ENCODE assay signal across 9 cellular contexts in genomic region chr7:44065431-44066110, GRCh38. TPM values are rescaled to one million over a fixed set of nuclear protein-coding genes. Genes with fewer than 3 reads are reported as not detected.
A peak's percentile ranks its signal among the peaks of the same experiment; 100 is the strongest.
DNase-seq lines count a peak whose midpoint lies in the region; ATAC-seq and TF ChIP-seq lines count a peak whose summit lies in the region.
"Had no signal": no experiment of that assay in that cellular context is flagged by ENCODE, and none has a peak within 500 bp of the region (broad histone marks: within the 10 kb centered on the region; RNA-seq: fewer than 3 reads in every experiment).

TSS of gene PGAM2 (minus strand) at chr7:44065567. CDS start at chr7:44065529, 38 bp downstream.

- H3K36me3 ChIP-seq in iPS-20b (ENCODE audit: insufficient read depth, low read depth, low read length), result peaks cover 17% of the 10 kb centered on the region
- H3K36me3 ChIP-seq in thoracic aorta, result peaks cover 15% of the 10 kb centered on the region

- TF ChIP-seq CTCF in thoracic aorta (IDR thresholded peaks at IDR 0.05), result no peak

- H3K9me3 Mint-ChIP-seq in activated CD4-positive, alpha-beta T cell treated with anti-CD3 and anti-CD28 coated beads, Interleukin-2, amount 10 ng/mL, durations not matched to agents 24 days and 14 days, result no peaks in the 10 kb centered on the region
- no peaks in the 10 kb centered on the region for H3K9me3 Mint-ChIP-seq in activated CD8-positive, alpha-beta memory T cell treated with anti-CD3 and anti-CD28 coated beads, Interleukin-2, amount 10 ng/mL, durations not matched to agents 7 days and 5 days (ENCODE audit: low read depth)

- H3K36me3 Mint-ChIP-seq in activated CD4-positive, alpha-beta T cell treated with anti-CD3 and anti-CD28 coated beads, Interleukin-2, amount 10 ng/mL, durations not matched to agents 24 days and 14 days (ENCODE audit: low read depth), result peaks cover 13% of the 10 kb centered on the region
- peaks cover 4% of the 10 kb centered on the region for H3K36me3 Mint-ChIP-seq in activated CD8-positive, alpha-beta memory T cell treated with anti-CD3 and anti-CD28 coated beads, Interleukin-2, amount 10 ng/mL, durations not matched to agents 7 days and 5 days

- no peaks in the 10 kb centered on the region for H3K9me3 ChIP-seq in iPS-20b (ENCODE audit: insufficient read depth, low read depth, low read length)
- no peaks in the 10 kb centered on the region for H3K9me3 ChIP-seq in thoracic aorta

- peaks cover 27% of the 10 kb centered on the region; the same call in 1 of the 2 replicates for H3K27me3 ChIP-seq in iPS-20b (ENCODE audit: insufficient read depth, low read length)
- no peaks in the 10 kb centered on the region for H3K27me3 ChIP-seq in thoracic aorta (replicated peaks; ENCODE audit: insufficient read depth)

- no peaks in the 10 kb centered on the region for H3K4me1 Mint-ChIP-seq in activated CD4-positive, alpha-beta T cell treated with anti-CD3 and anti-CD28 coated beads, Interleukin-2, amount 10 ng/mL, durations not matched to agents 24 days and 14 days
- peaks cover 10% of the 10 kb centered on the region for H3K4me1 Mint-ChIP-seq in activated CD8-positive, alpha-beta memory T cell treated with anti-CD3 and anti-CD28 coated beads, Interleukin-2, amount 10 ng/mL, durations not matched to agents 7 days and 5 days

- H3K4me1 ChIP-seq in iPS-20b (ENCODE audit: insufficient read depth, low read length) (peaks cover 13% of the 10 kb centered on the region; the same call in 1 of the 2 replicates), thoracic aorta (ENCODE audit: control insufficient read depth in 1 of 2, low read depth in 2 of 2) (peaks cover 10 to 35% of the 10 kb centered on the region in 2 donors)

- CTCF ChIA-PET in activated CD8-positive, alpha-beta memory T cell treated with anti-CD3 and anti-CD28 coated beads, Interleukin-2, amount 10 ng/mL, durations not matched to agents 7 days and 5 days (lab: Charles Lee), result interaction anchor here (1.4 kb wide), 1 partner anchor 130 kb away, joined by 4 read pairs; no protein-coding TSS in a partner anchor

- peak; percentile 26 for ATAC-seq in activated CD8-positive, alpha-beta memory T cell treated with anti-CD3 and anti-CD28 coated beads, Interleukin-2, amount 10 ng/mL, durations not matched to agents 7 days and 5 days
- ATAC-seq in thoracic aorta (ENCODE audit: insufficient number of reproducible peaks, low FRiP score, low read depth) (no peak), GM19455 (IDR thresholded peaks at IDR 0.05; ENCODE audit: unreplicated experiment) (no peak), HG03045 (IDR thresholded peaks at IDR 0.05; ENCODE audit: unreplicated experiment) (no peak)

- no peak for DNase-seq in activated CD4-positive, alpha-beta T cell treated with anti-CD3 and anti-CD28 coated beads, Interleukin-2, amount 10 ng/mL, durations not matched to agents 24 days and 14 days
- DNase-seq in activated CD4-positive, alpha-beta T cell treated with anti-CD3 and anti-CD28 coated beads for 4 hours, result no peak
- no peak for DNase-seq in activated CD8-positive, alpha-beta memory T cell treated with anti-CD3 and anti-CD28 coated beads, Interleukin-2, amount 10 ng/mL, durations not matched to agents 7 days and 5 days
- DNase-seq in thoracic aorta (ENCODE audit: low spot score) (no peak), foreskin melanocyte (no peak)

- no peak within 1 kb of the TSS for H3K4me3 Mint-ChIP-seq in activated CD4-positive, alpha-beta T cell treated with anti-CD3 and anti-CD28 coated beads, Interleukin-2, amount 10 ng/mL, durations not matched to agents 24 days and 14 days
- no peak within 1 kb of the TSS for H3K4me3 Mint-ChIP-seq in activated CD8-positive, alpha-beta memory T cell treated with anti-CD3 and anti-CD28 coated beads, Interleukin-2, amount 10 ng/mL, durations not matched to agents 7 days and 5 days

- no peak within 1 kb of the TSS for H3K27ac ChIP-seq in iPS-20b (ENCODE audit: low read length)
- H3K27ac ChIP-seq in thoracic aorta, result no peak within 1 kb of the TSS

- peak within 1 kb of the TSS; percentile 43; the same call in 1 of the 2 replicates for H3K4me3 ChIP-seq in iPS-20b (ENCODE audit: low read length)
- H3K4me3 ChIP-seq in thoracic aorta, result peak within 1 kb of the TSS; percentile 48

- intact Hi-C loops in activated CD4-positive, alpha-beta T cell treated with anti-CD3 and anti-CD28 coated beads, Interleukin-2, amount 10 ng/mL, durations not matched to agents 24 days and 14 days (cut with micrococcal nuclease), result no loop called here

- H3K9ac ChIP-seq in iPS-20b (ENCODE audit: low read depth, low read length), result no peak within 1 kb of the TSS; the same call in 1 of the 2 replicates

- peak within 1 kb of the TSS; percentile 37 for H3K27ac Mint-ChIP-seq in activated CD4-positive, alpha-beta T cell treated with anti-CD3 and anti-CD28 coated beads, Interleukin-2, amount 10 ng/mL, durations not matched to agents 24 days and 14 days
- no peak within 1 kb of the TSS for H3K27ac Mint-ChIP-seq in activated CD8-positive, alpha-beta memory T cell treated with anti-CD3 and anti-CD28 coated beads, Interleukin-2, amount 10 ng/mL, durations not matched to agents 7 days and 5 days

- H3K27me3 Mint-ChIP-seq in activated CD4-positive, alpha-beta T cell treated with anti-CD3 and anti-CD28 coated beads, Interleukin-2, amount 10 ng/mL, durations not matched to agents 24 days and 14 days, result no peaks in the 10 kb centered on the region
- H3K27me3 Mint-ChIP-seq in activated CD8-positive, alpha-beta memory T cell treated with anti-CD3 and anti-CD28 coated beads, Interleukin-2, amount 10 ng/mL, durations not matched to agents 7 days and 5 days, result no peaks in the 10 kb centered on the region

RNA-seq across cellular contexts. Expression of gene PGAM2, which starts in this region (rescaled TPM):
- 0.42 TPM in 1 of 2 replicates, not detected in the other for total RNA-seq in activated CD4-positive, alpha-beta T cell treated with anti-CD3 and anti-CD28 coated beads, Interleukin-2, amount 10 ng/mL, durations not matched to agents 24 days and 14 days
- under 1 TPM in 1 of 2 experiments, not detected in 1; 0.58 TPM for total RNA-seq in activated CD8-positive, alpha-beta memory T cell treated with anti-CD3 and anti-CD28 coated beads, Interleukin-2, amount 10 ng/mL, durations not matched to agents 7 days and 5 days
- total RNA-seq in thoracic aorta, result 1 to 10 TPM; 1.8 to 9.5 TPM
- total RNA-seq: kidney epithelial cell had no signal

Comparison
In these comparisons a context has a peak if more than half of its experiments do, and no peak if none do; other contexts are left out.
1. Peak in ATAC-seq in activated CD8-positive, alpha-beta memory T cell treated with anti-CD3 and anti-CD28 coated beads, Interleukin-2, amount 10 ng/mL, durations not matched to agents 7 days and 5 days; RNA of the gene not detected or under 1 TPM.